In genomic region chr10:80760914-80761371, GRCh38 we compare ENCODE assay signal across 22 cellular contexts.
DNase-seq lines count a peak whose midpoint lies in the region; ATAC-seq and TF ChIP-seq lines count a peak whose summit lies in the region.
"Had no signal": no experiment of that assay in that cellular context is flagged by ENCODE, and none has a peak within 500 bp of the region (broad histone marks: within the 10 kb centered on the region; RNA-seq: fewer than 3 reads in every experiment).

No MANE protein-coding gene starts in this region.

- TF ChIP-seq CTCF in hepatocyte (IDR thresholded peaks at IDR 0.05; ENCODE audit: poor library complexity) = no peak

- H3K36me3 ChIP-seq in hepatocyte (replicated peaks; ENCODE audit: insufficient read depth, low read depth) = no peaks in the 10 kb centered on the region
- H3K36me3 ChIP-seq: MG63, SJSA1, tibial nerve had no signal

- no peaks in the 10 kb centered on the region for H3K4me1 ChIP-seq in hepatocyte (ENCODE audit: insufficient read depth)
- H3K4me1 ChIP-seq: SJSA1, tibial nerve had no signal

- no peaks in the 10 kb centered on the region for H3K4me1 Mint-ChIP-seq in T-helper 2 cell treated with Interferon-gamma antibody and Interleukin-4, amounts not matched to agents 5 μg/mL and 100 μg/mL, for 36 hours (ENCODE audit: low read depth)
- H3K4me1 Mint-ChIP-seq: activated naive CD4-positive, alpha-beta T cell treated with anti-CD3 and anti-CD28 coated beads, Interleukin-2, amount 50 U/mL, for 24 hours; natural killer cell; WTC11 had no signal

- H2AFZ ChIP-seq in hepatocyte = no peak overlapping the region
- H2AFZ ChIP-seq: PC-9 had no signal

- H3K27ac ChIP-seq in hepatocyte = no peak overlapping the region
- H3K27ac ChIP-seq: PC-9, SJSA1, tibial nerve had no signal

- H3K4me3 ChIP-seq in hepatocyte = no peak overlapping the region
- H3K4me3 ChIP-seq: MG63, PC-9, SJSA1, tibial nerve had no signal

- no peak overlapping the region for H3K4me2 ChIP-seq in hepatocyte
- H3K4me2 ChIP-seq: PC-9 had no signal

- no peaks in the 10 kb centered on the region for H3K27me3 ChIP-seq in hepatocyte
- H3K27me3 ChIP-seq: tibial nerve had no signal

- WGBS in hepatocyte (ENCODE audit: low lambda C conversion rate, missing lambda C conversion rate) = 80% methylated on average over 2 of the region's 2 CpGs

- H3K9me2 ChIP-seq in hepatocyte (replicated peaks; ENCODE audit: insufficient read depth) = no peaks in the 10 kb centered on the region

- no peaks in the 10 kb centered on the region for H3K27me3 Mint-ChIP-seq in T-helper 2 cell treated with Interferon-gamma antibody and Interleukin-4, amounts not matched to agents 5 μg/mL and 100 μg/mL, for 36 hours (ENCODE audit: low read depth)
- H3K27me3 Mint-ChIP-seq: activated CD8-positive, alpha-beta T cell treated with anti-CD3 and anti-CD28 coated beads for 36 hours had no signal

- H3K9me3 Mint-ChIP-seq in T-helper 2 cell treated with Interferon-gamma antibody and Interleukin-4, amounts not matched to agents 5 μg/mL and 100 μg/mL, for 36 hours = no peaks in the 10 kb centered on the region
- H3K9me3 Mint-ChIP-seq: activated CD8-positive, alpha-beta T cell treated with anti-CD3 and anti-CD28 coated beads for 36 hours; activated naive CD4-positive, alpha-beta T cell treated with anti-CD3 and anti-CD28 coated beads, Interleukin-2, amount 50 U/mL, for 24 hours; activated T-cell treated with anti-CD3 and anti-CD28 coated beads, Interleukin-2, amount 50 U/mL, for 24 hours; effector memory CD8-positive, alpha-beta T cell; natural killer cell had no signal

- DNase-seq in T-helper 2 cell treated with Interferon-gamma antibody and Interleukin-4, amounts not matched to agents 5 μg/mL and 100 μg/mL, for 36 hours (ENCODE audit: low spot score) = no peak
- DNase-seq in hepatocyte (ENCODE audit: low spot score) = no peak
- DNase-seq in NCI-H226 = no peak
- DNase-seq: activated CD8-positive, alpha-beta T cell treated with anti-CD3 and anti-CD28 coated beads for 36 hours; activated T-cell treated with anti-CD3 and anti-CD28 coated beads, Interleukin-2, amount 50 U/mL, for 24 hours; Calu3; effector memory CD8-positive, alpha-beta T cell; mesendoderm; MG63; natural killer cell; NCI-H1694; NCI-H82; PC-9; stimulated activated naive CD8-positive, alpha-beta T cell treated with anti-CD3 and anti-CD28 coated beads, Interleukin-15, Interleukin-2, amounts not matched to agents 100 U/mL and 50 U/mL, for 24 hours had no signal

- no peak overlapping the region for H3K4me3 Mint-ChIP-seq in T-helper 2 cell treated with Interferon-gamma antibody and Interleukin-4, amounts not matched to agents 5 μg/mL and 100 μg/mL, for 36 hours
- H3K4me3 Mint-ChIP-seq: activated CD8-positive, alpha-beta T cell treated with anti-CD3 and anti-CD28 coated beads for 36 hours; activated naive CD4-positive, alpha-beta T cell treated with anti-CD3 and anti-CD28 coated beads, Interleukin-2, amount 50 U/mL, for 24 hours; activated T-cell treated with anti-CD3 and anti-CD28 coated beads, Interleukin-2, amount 50 U/mL, for 24 hours; effector memory CD8-positive, alpha-beta T cell; natural killer cell; WTC11 had no signal

- H3K36me3 Mint-ChIP-seq in T-helper 2 cell treated with Interferon-gamma antibody and Interleukin-4, amounts not matched to agents 5 μg/mL and 100 μg/mL, for 36 hours (ENCODE audit: low read depth) = no peaks in the 10 kb centered on the region
- H3K36me3 Mint-ChIP-seq: activated naive CD4-positive, alpha-beta T cell treated with anti-CD3 and anti-CD28 coated beads, Interleukin-2, amount 50 U/mL, for 24 hours; natural killer cell; WTC11 had no signal

- H3K9me3 ChIP-seq in hepatocyte (ENCODE audit: low read depth) = no peaks in the 10 kb centered on the region
- H3K9me3 ChIP-seq: MG63, SJSA1 had no signal

- H4K20me1 ChIP-seq in hepatocyte (ENCODE audit: insufficient read depth, poor library complexity, severe bottlenecking) = no peaks in the 10 kb centered on the region

- H3K79me2 ChIP-seq in hepatocyte = no peaks in the 10 kb centered on the region

- ATAC-seq in GM18867 (IDR thresholded peaks at IDR 0.05; ENCODE audit: unreplicated experiment) (peak; percentile 43), GM21529 (IDR thresholded peaks at IDR 0.05; ENCODE audit: unreplicated experiment) (peak; percentile 71), HG03378 (IDR thresholded peaks at IDR 0.05; ENCODE audit: unreplicated experiment) (peak; percentile 82), HG02981 (IDR thresholded peaks at IDR 0.05; ENCODE audit: unreplicated experiment) (no peak)
- ATAC-seq: activated CD8-positive, alpha-beta T cell treated with anti-CD3 and anti-CD28 coated beads for 36 hours; effector memory CD8-positive, alpha-beta T cell; natural killer cell; stimulated activated naive CD8-positive, alpha-beta T cell treated with anti-CD3 and anti-CD28 coated beads, Interleukin-15, Interleukin-2, amounts not matched to agents 100 U/mL and 50 U/mL, for 24 hours; WTC11 had no signal

- H3K27ac Mint-ChIP-seq in T-helper 2 cell treated with Interferon-gamma antibody and Interleukin-4, amounts not matched to agents 5 μg/mL and 100 μg/mL, for 36 hours = no peak overlapping the region
- H3K27ac Mint-ChIP-seq: activated CD8-positive, alpha-beta T cell treated with anti-CD3 and anti-CD28 coated beads for 36 hours; activated naive CD4-positive, alpha-beta T cell treated with anti-CD3 and anti-CD28 coated beads, Interleukin-2, amount 50 U/mL, for 24 hours; activated T-cell treated with anti-CD3 and anti-CD28 coated beads, Interleukin-2, amount 50 U/mL, for 24 hours; effector memory CD8-positive, alpha-beta T cell; natural killer cell; WTC11 had no signal
